In genomic region chr5:58582411-58583393, GRCh38 we compare ENCODE assay signal across 8 cellular contexts. TPM values are rescaled to one million over a fixed set of nuclear protein-coding genes. Genes with fewer than 3 reads are reported as not detected.
DNase-seq lines count a peak whose midpoint lies in the region; ATAC-seq and TF ChIP-seq lines count a peak whose summit lies in the region.

TSS of gene RAB3C (plus strand) at chr5:58583075. CDS start at chr5:58583209, 134 bp downstream.

- no peak within 1 kb of the TSS for H3K27ac ChIP-seq in CD8-positive, alpha-beta T cell (ENCODE audit: low read depth, low read length)
- H3K27ac ChIP-seq in esophagus (ENCODE audit: low read depth in 2 of 2, low read length in 1 of 2): no peak within 1 kb of the TSS

- H3K27ac Mint-ChIP-seq in CD8-positive, alpha-beta T cell: no peak within 1 kb of the TSS
- H3K27ac Mint-ChIP-seq in activated CD8-positive, alpha-beta T cell treated with anti-CD3 and anti-CD28 coated beads, Interleukin-2, amount 10 ng/mL, durations not matched to agents 7 days and 5 days: no peak within 1 kb of the TSS

- H3K9me3 ChIP-seq in CD8-positive, alpha-beta T cell (ENCODE audit: low read length): no peaks in the 10 kb centered on the region
- peaks cover 0 to 3% of the 10 kb centered on the region in 2 donors for H3K9me3 ChIP-seq in esophagus (ENCODE audit: control insufficient read depth in 2 of 2, insufficient read depth in 1 of 2, low read depth in 1 of 2, low read length in 1 of 2)

- H3K4me1 Mint-ChIP-seq in CD8-positive, alpha-beta T cell (ENCODE audit: low read depth): peaks cover 21% of the 10 kb centered on the region
- H3K4me1 Mint-ChIP-seq in activated CD8-positive, alpha-beta T cell treated with anti-CD3 and anti-CD28 coated beads, Interleukin-2, amount 10 ng/mL, durations not matched to agents 7 days and 5 days (ENCODE audit: low read depth): peaks cover 10% of the 10 kb centered on the region

- H3K27me3 Mint-ChIP-seq in CD8-positive, alpha-beta T cell (ENCODE audit: low read depth): peaks cover 44% of the 10 kb centered on the region
- H3K27me3 Mint-ChIP-seq in activated CD8-positive, alpha-beta T cell treated with anti-CD3 and anti-CD28 coated beads, Interleukin-2, amount 10 ng/mL, durations not matched to agents 7 days and 5 days (ENCODE audit: low read depth): peaks cover 35% of the 10 kb centered on the region

- intact Hi-C loops in CD8-positive, alpha-beta T cell (cut with DNase I, micrococcal nuclease): no loop called here

- CTCF ChIA-PET in CD8-positive, alpha-beta T cell (lab: Charles Lee): no interaction called here
- CTCF ChIA-PET in activated CD8-positive, alpha-beta T cell treated with anti-CD3 and anti-CD28 coated beads, Interleukin-2, amount 10 ng/mL, durations not matched to agents 7 days and 5 days (lab: Charles Lee): no interaction called here

- H3K4me1 ChIP-seq in CD8-positive, alpha-beta T cell (ENCODE audit: insufficient read depth, low read length): peaks cover 9% of the 10 kb centered on the region
- H3K4me1 ChIP-seq in esophagus (ENCODE audit: control insufficient read depth in 2 of 2, insufficient read depth in 2 of 2, low read length in 1 of 2): peaks cover 4 to 14% of the 10 kb centered on the region in 2 donors

- peaks cover 19% of the 10 kb centered on the region for H3K27me3 ChIP-seq in CD8-positive, alpha-beta T cell (ENCODE audit: insufficient read depth, low read length)
- peaks cover 0 to 5% of the 10 kb centered on the region in 2 donors for H3K27me3 ChIP-seq in esophagus (ENCODE audit: control insufficient read depth in 1 of 2, insufficient read depth in 2 of 2, low read length in 2 of 2)

- TF ChIP-seq CTCF in CD8-positive, alpha-beta T cell (IDR thresholded peaks at IDR 0.05): no peak

- no peaks in the 10 kb centered on the region for H3K36me3 ChIP-seq in CD8-positive, alpha-beta T cell (ENCODE audit: insufficient read depth, low read length)
- no peaks in the 10 kb centered on the region for H3K36me3 ChIP-seq in esophagus (ENCODE audit: control insufficient read depth in 2 of 2, insufficient read depth in 2 of 2, low read length in 1 of 2)

- POLR2A ChIA-PET in CD8-positive, alpha-beta T cell (lab: Charles Lee): interaction anchor here (0.5 kb wide), 1 partner anchor 166 kb away, joined by 3 read pairs; no protein-coding TSS in a partner anchor
- POLR2A ChIA-PET in activated CD8-positive, alpha-beta T cell treated with anti-CD3 and anti-CD28 coated beads, Interleukin-2, amount 10 ng/mL, durations not matched to agents 7 days and 5 days (lab: Charles Lee): no interaction called here

- DNase-seq in CD8-positive, alpha-beta T cell: peak in 1 of 7 experiments; percentile 12
- DNase-seq in NCI-H460 (ENCODE audit: extremely low read depth, low read depth) (peak; percentile 93), midbrain (lab: John Stamatoyannopoulos, UW) (peak; percentile 95)
- peak; percentile 76 for DNase-seq in activated CD8-positive, alpha-beta T cell treated with anti-CD3 and anti-CD28 coated beads, Interleukin-2, amount 10 ng/mL, durations not matched to agents 7 days and 5 days
- DNase-seq in stimulated activated CD8-positive, alpha-beta memory T cell treated with anti-CD3 and anti-CD28 coated beads, Interleukin-4, amount 100 ng/mL, for 48 hours: peak; percentile 72

- H3K9me3 Mint-ChIP-seq in CD8-positive, alpha-beta T cell: no peaks in the 10 kb centered on the region
- no peaks in the 10 kb centered on the region for H3K9me3 Mint-ChIP-seq in activated CD8-positive, alpha-beta T cell treated with anti-CD3 and anti-CD28 coated beads, Interleukin-2, amount 10 ng/mL, durations not matched to agents 7 days and 5 days (ENCODE audit: insufficient read depth)

- 2 to 3% methylated on average over 62 of the region's 62 CpGs for WGBS in esophagus, 2 donors

- ATAC-seq in CD8-positive, alpha-beta T cell: peak; percentile 66
- peak; percentile 100 for ATAC-seq in GM19372 (IDR thresholded peaks at IDR 0.05; ENCODE audit: low read depth, unreplicated experiment)
- ATAC-seq in HG03439 (IDR thresholded peaks at IDR 0.05; ENCODE audit: unreplicated experiment): peak; percentile 100
- ATAC-seq in activated CD8-positive, alpha-beta T cell treated with anti-CD3 and anti-CD28 coated beads, Interleukin-2, amount 10 ng/mL, durations not matched to agents 7 days and 5 days: peak; percentile 100

- H3K36me3 Mint-ChIP-seq in CD8-positive, alpha-beta T cell: no peaks in the 10 kb centered on the region
- H3K36me3 Mint-ChIP-seq in activated CD8-positive, alpha-beta T cell treated with anti-CD3 and anti-CD28 coated beads, Interleukin-2, amount 10 ng/mL, durations not matched to agents 7 days and 5 days (ENCODE audit: low read depth): no peaks in the 10 kb centered on the region

- peak within 1 kb of the TSS; percentile 63 for H3K4me3 Mint-ChIP-seq in CD8-positive, alpha-beta T cell
- H3K4me3 Mint-ChIP-seq in activated CD8-positive, alpha-beta T cell treated with anti-CD3 and anti-CD28 coated beads, Interleukin-2, amount 10 ng/mL, durations not matched to agents 7 days and 5 days: peak within 1 kb of the TSS; percentile 76

- peak within 1 kb of the TSS; percentile 27 for H3K4me3 ChIP-seq in CD8-positive, alpha-beta T cell (ENCODE audit: low read depth, low read length)
- peak within 1 kb of the TSS; percentile 37 to 45 for H3K4me3 ChIP-seq in esophagus (ENCODE audit: low read depth in 1 of 2, low read length in 2 of 2)

RNA-seq across cellular contexts. Expression of gene RAB3C, which starts in this region (rescaled TPM):
- total RNA-seq in CD8-positive, alpha-beta T cell: not detected
- 27.7 and 35.7 TPM in 2 replicates for total RNA-seq in NCI-H460 (2014; rRNA removed; shearing (Covaris generic))
- polyA plus RNA-seq in NCI-H460 (2014; cell fraction: nucleus; rRNA removed): 2.1 and 2.5 TPM in 2 replicates
- total RNA-seq in activated CD8-positive, alpha-beta T cell treated with anti-CD3 and anti-CD28 coated beads, Interleukin-2, amount 10 ng/mL, durations not matched to agents 7 days and 5 days: not detected
- under 1 TPM; 0.02 to 0.04 TPM for polyA plus RNA-seq in esophagus

Comparison
In these comparisons a context has a peak if more than half of its experiments do, and no peak if none do; other contexts are left out.
1. RNA of gene RAB3C (total RNA-seq): 27.7 to 35.7 TPM in NCI-H460; not detected in CD8-positive, alpha-beta T cell and not detected in activated CD8-positive, alpha-beta T cell treated with anti-CD3 and anti-CD28 coated beads, Interleukin-2, amount 10 ng/mL, durations not matched to agents 7 days and 5 days; every median in the first group is over 10 times any median in the second.
2. Peak in ATAC-seq and H3K4me3 ChIP-seq in CD8-positive, alpha-beta T cell; RNA of the gene not detected or under 1 TPM.
3. Peak in DNase-seq and ATAC-seq in activated CD8-positive, alpha-beta T cell treated with anti-CD3 and anti-CD28 coated beads, Interleukin-2, amount 10 ng/mL, durations not matched to agents 7 days and 5 days; RNA of the gene not detected or under 1 TPM.
4. Peak in every context shown above with its lines, with median percentiles within 50 percentile points of each other: ATAC-seq.